Comparison of ENCODE assay signal across 24 cellular contexts in genomic region chr9:14158136-14158781, GRCh38.
"Had no signal": no experiment of that assay in that cellular context is flagged by ENCODE, and none has a peak within 500 bp of the region (broad histone marks: within the 10 kb centered on the region; RNA-seq: fewer than 3 reads in every experiment).

No MANE protein-coding gene starts in this region.

- H3K27ac ChIP-seq: brain microvascular endothelial cell, cardiac muscle cell, PC-9 had no signal

- ATAC-seq: activated T-cell treated with anti-CD3 and anti-CD28 coated beads, Interleukin-2, amount 50 U/mL, for 4 hours; activated T-helper 17 cell treated with anti-CD3 and anti-CD28 coated beads, Interleukin-2, amount 50 U/mL, for 72 hours; T-helper 17 cell; WTC11 had no signal

- H3K27me3 ChIP-seq: brain microvascular endothelial cell, cardiac muscle cell had no signal

- H3K27ac Mint-ChIP-seq: activated naive CD4-positive, alpha-beta T cell treated with anti-CD3 and anti-CD28 coated beads for 36 hours; activated naive CD8-positive, alpha-beta T cell; activated T-helper 17 cell treated with anti-CD3 and anti-CD28 coated beads, Interleukin-2, amount 50 U/mL, for 72 hours; T-helper 17 cell; WTC11 had no signal

- H3K9me3 Mint-ChIP-seq: activated naive CD4-positive, alpha-beta T cell treated with anti-CD3 and anti-CD28 coated beads for 36 hours; activated T-cell treated with anti-CD3 and anti-CD28 coated beads, Interleukin-2, amount 50 U/mL, for 4 hours; activated T-helper 17 cell treated with anti-CD3 and anti-CD28 coated beads, Interleukin-2, amount 50 U/mL, for 72 hours; WTC11 had no signal

- H3K4me3 Mint-ChIP-seq: activated naive CD4-positive, alpha-beta T cell treated with anti-CD3 and anti-CD28 coated beads for 36 hours; activated naive CD8-positive, alpha-beta T cell; activated T-cell treated with anti-CD3 and anti-CD28 coated beads, Interleukin-2, amount 50 U/mL, for 4 hours; activated T-helper 17 cell treated with anti-CD3 and anti-CD28 coated beads, Interleukin-2, amount 50 U/mL, for 72 hours; T-helper 17 cell; WTC11 had no signal

- H3K4me3 ChIP-seq: cardiac muscle cell, PC-9 had no signal

- DNase-seq: activated CD4-positive, alpha-beta T cell treated with anti-CD3 and anti-CD28 coated beads for 48 hours; activated CD4-positive, alpha-beta T cell treated with anti-CD3 and anti-CD28 coated beads, Interleukin-2, amount 50 U/mL, for 4 hours; activated CD4-positive, CD25-positive, alpha-beta regulatory T cell treated with anti-CD3 and anti-CD28 coated beads, Interleukin-2, amount 50 U/mL, for 72 hours; activated CD8-positive, alpha-beta memory T cell treated with anti-CD3 and anti-CD28 coated beads for 24 hours; activated gamma-delta T cell; activated naive CD4-positive, alpha-beta T cell treated with anti-CD3 and anti-CD28 coated beads for 36 hours; activated T-cell treated with anti-CD3 and anti-CD28 coated beads, Interleukin-2, amount 50 U/mL, for 4 hours; amygdala; Karpas-422; NCI-H1105 treated with DMSO at 0.1 percent for 48 hours; NCI-H1436 treated with DMSO at 0.1 percent for 48 hours; NCI-H187; NCI-H2081; NCI-H510A treated with DMSO at 0.1 percent for 48 hours; NK-92 treated with Interleukin-12 subunit alpha and Interleukin-12 subunit beta, amount 100 ng/mL, for 24 hours; PC-9; SIG-M5; T-helper 17 cell; T-helper 9 cell had no signal

- H3K36me3 ChIP-seq: brain microvascular endothelial cell, cardiac muscle cell had no signal

- H3K4me1 Mint-ChIP-seq: activated T-helper 17 cell treated with anti-CD3 and anti-CD28 coated beads, Interleukin-2, amount 50 U/mL, for 72 hours had no signal
